In genomic region chr4:7388627-7389026, GRCh38 we compare ENCODE assay signal across 24 cellular contexts. TPM values are rescaled to one million over a fixed set of nuclear protein-coding genes. Genes with fewer than 3 reads are reported as not detected.
A peak's percentile ranks its signal among the peaks of the same experiment; 100 is the strongest.
DNase-seq lines count a peak whose midpoint lies in the region; ATAC-seq and TF ChIP-seq lines count a peak whose summit lies in the region.
"Had no signal": no experiment of that assay in that cellular context is flagged by ENCODE, and none has a peak within 500 bp of the region (broad histone marks: within the 10 kb centered on the region; RNA-seq: fewer than 3 reads in every experiment).

No MANE protein-coding gene starts in this region.

- no peak overlapping the region for H3K27ac Mint-ChIP-seq in activated T-cell treated with anti-CD3 and anti-CD28 coated beads, Interleukin-2, amount 50 U/mL, for 24 hours
- H3K27ac Mint-ChIP-seq: B cell; CD4-positive, alpha-beta memory T cell had no signal

- intact Hi-C loops in sciatic nerve (cut with DNase I): no loop called here

- no peak for TF ChIP-seq CTCF in GM10248 (IDR thresholded peaks at IDR 0.05; ENCODE audit: control extremely low read depth, extremely low read depth, low read depth, missing control alignments)

- POLR2A ChIA-PET in GM10248 (lab: Yijun Ruan, JAX): no interaction called here

- H3K4me3 Mint-ChIP-seq in activated T-cell treated with anti-CD3 and anti-CD28 coated beads, Interleukin-2, amount 50 U/mL, for 24 hours: no peak overlapping the region
- H3K4me3 Mint-ChIP-seq: B cell; CD4-positive, alpha-beta memory T cell had no signal

- no peaks in the 10 kb centered on the region for H3K36me3 Mint-ChIP-seq in activated T-cell treated with anti-CD3 and anti-CD28 coated beads, Interleukin-2, amount 50 U/mL, for 24 hours (ENCODE audit: low read depth)
- H3K36me3 Mint-ChIP-seq: CD4-positive, alpha-beta memory T cell had no signal

- H3K4me1 Mint-ChIP-seq in activated T-cell treated with anti-CD3 and anti-CD28 coated beads, Interleukin-2, amount 50 U/mL, for 24 hours (ENCODE audit: low read depth): no peaks in the 10 kb centered on the region
- H3K4me1 Mint-ChIP-seq: B cell; CD4-positive, alpha-beta memory T cell had no signal

- no peaks in the 10 kb centered on the region for H3K36me3 ChIP-seq in H7 (replicated peaks; ENCODE audit: control insufficient read depth, insufficient read depth, low read length)

- peak; percentile 9 for DNase-seq in activated T-cell treated with anti-CD3 and anti-CD28 coated beads, Interleukin-2, amount 50 U/mL, for 24 hours
- DNase-seq in activated T-cell treated with anti-CD3 and anti-CD28 coated beads for 4 hours (no peak), H7 (peak; percentile 36), ecto neural progenitor cell (ENCODE audit: low spot score) (peak; percentile 34), sciatic nerve (ENCODE audit: low spot score) (peak; percentile 35), GM10248 (ENCODE audit: extremely low spot score) (no peak), T-helper 1 cell (no peak), NCI-H2107 (lab: John Stamatoyannopoulos, UW) (no peak)
- DNase-seq: Caco-2; CD4-positive, alpha-beta memory T cell; DND-41; GM23248; HCEC 1CT; KBM-7; NCI-H1092; NCI-H1436; NCI-H187 treated with DMSO at 0.1 percent for 48 hours; PC-9; RPMI8226; SHP77 had no signal

- CTCF ChIA-PET in GM10248 (lab: Yijun Ruan, JAX): no interaction called here

- no peaks in the 10 kb centered on the region for H3K27me3 ChIP-seq in H7 (ENCODE audit: control insufficient read depth, insufficient read depth, low read length)

- H3K27me3 Mint-ChIP-seq in activated T-cell treated with anti-CD3 and anti-CD28 coated beads, Interleukin-2, amount 50 U/mL, for 24 hours: peaks cover 17% of the 10 kb centered on the region
- H3K27me3 Mint-ChIP-seq: B cell had no signal

- no peak overlapping the region for H3K4me3 ChIP-seq in H7 (ENCODE audit: insufficient read depth, low read depth, low read length)
- H3K4me3 ChIP-seq: A549, GM23248, PC-9 had no signal

- peaks cover 3% of the 10 kb centered on the region for H3K9me3 Mint-ChIP-seq in activated T-cell treated with anti-CD3 and anti-CD28 coated beads, Interleukin-2, amount 50 U/mL, for 24 hours
- H3K9me3 Mint-ChIP-seq: CD4-positive, alpha-beta memory T cell had no signal

- no peak for ATAC-seq in sciatic nerve
- ATAC-seq: A549 had no signal

RNA-seq across cellular contexts. Expression of gene PSAPL1, which starts 46.1 kb away (rescaled TPM):
- 0.14 and 0.22 TPM in 2 replicates for total RNA-seq in H7 (2014; rRNA removed; shearing (Covaris generic))
- 0.09 TPM for total RNA-seq in sciatic nerve
- total RNA-seq: B cell; CD4-positive, alpha-beta memory T cell; GM23248; HT1080; NCI-H460 had no signal

Comparison
In these comparisons a context has a peak if more than half of its experiments do, and no peak if none do; other contexts are left out.
1. DNase-seq: peak in activated T-cell treated with anti-CD3 and anti-CD28 coated beads, Interleukin-2, amount 50 U/mL, for 24 hours (single experiment), H7 (single experiment), ecto neural progenitor cell (single experiment) and sciatic nerve (single experiment); none in activated T-cell treated with anti-CD3 and anti-CD28 coated beads for 4 hours (single experiment), GM10248 (single experiment), T-helper 1 cell (0 of 5) and NCI-H2107 (single experiment).